In the genomic region with DNA sequence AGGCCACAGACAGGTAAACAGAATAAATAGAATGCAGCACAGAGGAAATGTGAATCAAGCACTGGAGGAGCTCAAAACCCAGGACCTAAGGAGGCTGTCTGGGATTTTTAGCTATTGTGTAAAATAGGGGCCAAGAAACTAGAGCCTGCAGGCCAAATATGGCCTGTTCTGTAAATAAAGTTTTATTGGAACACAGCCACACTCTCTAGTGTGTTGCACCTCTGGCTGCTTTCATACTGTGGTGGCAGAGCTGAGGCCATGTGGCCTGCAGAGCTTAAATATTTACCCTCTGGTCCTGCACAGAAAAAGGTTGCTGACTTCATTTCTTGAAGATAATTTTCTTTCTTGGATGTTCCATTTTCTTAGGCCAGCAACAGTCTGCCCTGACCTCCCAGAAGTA, we compare ENCODE assay signal across 1 cellular context.
TF ChIP-seq lines count a peak whose summit lies in the region.

No MANE protein-coding gene starts in this region.

TF ChIP-seq in K562, 482 proteins besides CTCF, POLR2A, EP300 and RAD21 (continued from another document):
- TF ChIP-seq CBX5 (IDR thresholded peaks at IDR 0.05; ENCODE audit: borderline replicate concordance, low read depth): no peak
